In genomic region chr10:47206449-47207279, GRCh38 we compare ENCODE assay signal across 16 cellular contexts.
A peak's percentile ranks its signal among the peaks of the same experiment; 100 is the strongest.
DNase-seq lines count a peak whose midpoint lies in the region; TF ChIP-seq lines count a peak whose summit lies in the region.
"Had no signal": no experiment of that assay in that cellular context is flagged by ENCODE, and none has a peak within 500 bp of the region (broad histone marks: within the 10 kb centered on the region; RNA-seq: fewer than 3 reads in every experiment).

No MANE protein-coding gene starts in this region.

- no peak overlapping the region for H3K14ac ChIP-seq in neuronal stem cell (ENCODE audit: low read length)

- H2AK5ac ChIP-seq in neuronal stem cell (ENCODE audit: low read depth, low read length): no peak overlapping the region

- no peak overlapping the region for H4K8ac ChIP-seq in neuronal stem cell (ENCODE audit: low read depth, low read length)

- no peak overlapping the region for H4K91ac ChIP-seq in neuronal stem cell (ENCODE audit: low read depth, low read length, poor library complexity)

- H3K27me3 Mint-ChIP-seq in activated naive CD8-positive, alpha-beta T cell: no peaks in the 10 kb centered on the region
- H3K27me3 Mint-ChIP-seq in neural progenitor cell (ENCODE audit: insufficient read depth, low read depth): no peaks in the 10 kb centered on the region

- H3K4me1 Mint-ChIP-seq in activated naive CD8-positive, alpha-beta T cell (ENCODE audit: low read depth): peaks cover 63% of the 10 kb centered on the region
- peaks cover 5% of the 10 kb centered on the region for H3K4me1 Mint-ChIP-seq in neural progenitor cell

- no peak overlapping the region for H3K23ac ChIP-seq in neuronal stem cell (ENCODE audit: low read depth, low read length, poor library complexity)

- no peak for TF ChIP-seq CTCF in KMS-11 (conservative IDR thresholded peaks at IDR 0.05; ENCODE audit: low read depth, low read length)
- no peak for TF ChIP-seq CTCF in neural progenitor cell (IDR thresholded peaks at IDR 0.05)

- H3K4me1 ChIP-seq in KMS-11 (ENCODE audit: low read depth, poor library complexity, severe bottlenecking) (peaks cover 20% of the 10 kb centered on the region), neuronal stem cell (ENCODE audit: control insufficient read depth in 2 of 2, insufficient read depth in 1 of 2, low read depth in 1 of 2, low read length in 2 of 2) (peaks cover 0 to 3% of the 10 kb centered on the region in 2 donors), neural progenitor cell (no peaks in the 10 kb centered on the region)
- H3K4me1 ChIP-seq: thyroid gland had no signal

- H3K18ac ChIP-seq in neuronal stem cell (ENCODE audit: low read length): no peak overlapping the region

- no peak overlapping the region for H2BK12ac ChIP-seq in neuronal stem cell (ENCODE audit: low read length)

- no CpG with 5 or more reads among the region's 3 CpGs for WGBS in neuronal stem cell (ENCODE audit: extremely low coverage in 2 of 2, insufficient read length in 2 of 2, insufficient replicate concordance in 1 of 2), 2 donors

- H3K4me3 ChIP-seq in KMS-11 (IDR thresholded peaks at IDR 0.05; ENCODE audit: insufficient read depth, low read depth, low read length) (no peak overlapping the region), neuronal stem cell (ENCODE audit: low read length in 2 of 2) (no peak overlapping the region), neural progenitor cell (no peak overlapping the region)
- H3K4me3 ChIP-seq: skin epidermis, thyroid gland had no signal

- no peak overlapping the region for H3K4ac ChIP-seq in neuronal stem cell (ENCODE audit: low read length)

- H3F3A ChIP-seq in neural progenitor cell (ENCODE audit: low read depth): no peaks in the 10 kb centered on the region

- no peak overlapping the region for H2BK120ac ChIP-seq in neuronal stem cell (ENCODE audit: low read depth, low read length)

- H4K20me1 ChIP-seq in KMS-11 (ENCODE audit: insufficient read depth): no peaks in the 10 kb centered on the region
- no peaks in the 10 kb centered on the region for H4K20me1 ChIP-seq in neural progenitor cell (ENCODE audit: low read depth)

- H3K27me3 ChIP-seq in KMS-11 (ENCODE audit: insufficient read depth, low read depth) (no peaks in the 10 kb centered on the region), neuronal stem cell (ENCODE audit: control insufficient read depth in 3 of 3, insufficient read depth in 3 of 3, low read depth in 1 of 3, low read length in 3 of 3) (no peaks in the 10 kb centered on the region), neural progenitor cell (no peaks in the 10 kb centered on the region)
- H3K27me3 ChIP-seq: thyroid gland had no signal

- H3K9me3 ChIP-seq in neuronal stem cell (replicated peaks in 1 of 2; ENCODE audit: control insufficient read depth in 2 of 2, insufficient read depth in 1 of 2, low read depth in 1 of 2, low read length in 2 of 2): no peaks in the 10 kb centered on the region
- H3K9me3 ChIP-seq in neural progenitor cell (ENCODE audit: low read depth): no peaks in the 10 kb centered on the region
- H3K9me3 ChIP-seq: thyroid gland had no signal

- H3K4me3 Mint-ChIP-seq in activated naive CD8-positive, alpha-beta T cell: peak overlapping the region; percentile 79
- H3K4me3 Mint-ChIP-seq in neural progenitor cell: no peak overlapping the region

- H2BK15ac ChIP-seq in neuronal stem cell (ENCODE audit: low read length): no peak overlapping the region

- H3K36me3 Mint-ChIP-seq in activated naive CD8-positive, alpha-beta T cell: no peaks in the 10 kb centered on the region
- no peaks in the 10 kb centered on the region for H3K36me3 Mint-ChIP-seq in neural progenitor cell

- peak overlapping the region; percentile 15; the same call in 1 of the 2 replicates for H3K4me2 ChIP-seq in KMS-11
- H3K4me2 ChIP-seq in neuronal stem cell (ENCODE audit: insufficient read depth, low read length, poor library complexity, severe bottlenecking): no peak overlapping the region
- H3K4me2 ChIP-seq in neural progenitor cell: no peak overlapping the region

- H3K79me2 ChIP-seq in KMS-11 (ENCODE audit: insufficient read depth, low read depth): no peaks in the 10 kb centered on the region
- no peaks in the 10 kb centered on the region for H3K79me2 ChIP-seq in neural progenitor cell (ENCODE audit: low read depth)

- H3K27ac ChIP-seq in KMS-11 (no peak overlapping the region), neuronal stem cell (replicated peaks; ENCODE audit: low read length) (no peak overlapping the region), neural progenitor cell (no peak overlapping the region)
- H3K27ac ChIP-seq: thyroid gland had no signal

- H2AFZ ChIP-seq in KMS-11 (ENCODE audit: low read depth) (peak overlapping the region; percentile 28; the same call in 1 of the 2 replicates), neuronal stem cell (ENCODE audit: low read length) (peak overlapping the region; percentile 74), neural progenitor cell (replicated peaks) (no peak overlapping the region)

- H2BK5ac ChIP-seq in neuronal stem cell (ENCODE audit: low read length): no peak overlapping the region

- H3K27ac Mint-ChIP-seq in activated naive CD8-positive, alpha-beta T cell: peak overlapping the region; percentile 98
- no peak overlapping the region for H3K27ac Mint-ChIP-seq in neural progenitor cell

- peaks cover 8% of the 10 kb centered on the region for H3K9me3 Mint-ChIP-seq in activated naive CD8-positive, alpha-beta T cell (ENCODE audit: low read depth)
- H3K9me3 Mint-ChIP-seq in neural progenitor cell: peaks cover 2% of the 10 kb centered on the region

- H3K36me3 ChIP-seq in KMS-11 (ENCODE audit: insufficient read depth) (no peaks in the 10 kb centered on the region), neuronal stem cell (replicated peaks in 1 of 2; ENCODE audit: control insufficient read depth in 2 of 2, insufficient read depth in 2 of 2, low read length in 2 of 2) (no peaks in the 10 kb centered on the region), neural progenitor cell (no peaks in the 10 kb centered on the region)
- H3K36me3 ChIP-seq: thyroid gland had no signal

- peak; percentile 16 for DNase-seq in SKM-1 treated with dmso at 0.1 percent for 144 hours (lab: John Stamatoyannopoulos, UW; ENCODE audit: unreplicated experiment)
- no peak for DNase-seq in SKM-1 (lab: John Stamatoyannopoulos, UW; ENCODE audit: unreplicated experiment)
- no peak for DNase-seq in neuronal stem cell (ENCODE audit: low spot score)
- DNase-seq in NCI-H526 treated with DMSO at 0.1 percent for 48 hours (lab: John Stamatoyannopoulos, UW): no peak
- no peak for DNase-seq in GM19240 (ENCODE audit: insufficient read length, low spot score)
- no peak for DNase-seq in neural progenitor cell (ENCODE audit: low spot score)
- DNase-seq: 8988T; activated CD4-positive, alpha-beta T cell treated with anti-CD3 and anti-CD28 coated beads for 1 hour; Karpas-422; mesenchymal stem cell; NCI-H2171; occipital lobe; thyroid gland had no signal

- H3K9ac ChIP-seq in KMS-11: no peak overlapping the region
- no peak overlapping the region for H3K9ac ChIP-seq in neuronal stem cell (ENCODE audit: low read depth, low read length, poor library complexity)
- H3K9ac ChIP-seq in neural progenitor cell: no peak overlapping the region

- H3K79me1 ChIP-seq in neuronal stem cell (ENCODE audit: low read depth, low read length): no peaks in the 10 kb centered on the region
